In the genomic region with DNA sequence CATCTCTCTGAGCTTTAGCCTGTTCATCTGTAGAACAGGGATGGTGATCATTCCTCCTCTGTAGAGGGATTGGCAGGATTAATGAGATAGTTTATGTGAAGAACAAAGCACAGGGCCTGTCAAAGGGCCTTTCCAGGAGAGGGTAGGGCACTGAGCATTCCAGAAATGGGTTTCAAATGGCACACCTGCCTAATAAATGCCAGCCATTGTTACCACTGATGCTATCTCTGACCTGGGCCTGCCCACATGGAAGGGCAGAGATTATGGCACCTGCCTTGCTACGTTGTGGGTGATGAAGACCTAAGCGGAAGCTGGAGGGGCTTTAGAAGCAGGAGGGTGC, we compare ENCODE assay signal across 17 cellular contexts. TPM values are rescaled to one million over a fixed set of nuclear protein-coding genes. Genes with fewer than 3 reads are reported as not detected.
"Had no signal": no experiment of that assay in that cellular context is flagged by ENCODE, and none has a peak within 500 bp of the region (broad histone marks: within the 10 kb centered on the region; RNA-seq: fewer than 3 reads in every experiment).

No MANE protein-coding gene starts in this region.

- ATAC-seq: activated naive CD4-positive, alpha-beta T cell treated with anti-CD3 and anti-CD28 coated beads, Interleukin-2, amount 50 U/mL, for 72 hours; natural killer cell treated with Interleukin-12 subunit alpha and Interleukin-12 subunit beta and Interleukin-15 and Interleukin-18, amount 100 ng/mL, for 72 hours; stimulated activated naive CD8-positive, alpha-beta T cell treated with anti-CD3 and anti-CD28 coated beads, Interleukin-15, amount 100 ng/mL, for 72 hours had no signal

- DNase-seq: activated CD4-positive, alpha-beta T cell treated with anti-CD3 and anti-CD28 coated beads, Interleukin-2, amount 50 U/mL, for 1 hour; activated CD4-positive, CD25-positive, alpha-beta regulatory T cell; activated effector memory CD4-positive, alpha-beta T cell treated with Interleukin-2 at 50 U/mL for 16 hours; activated T-cell treated with anti-CD3 and anti-CD28 coated beads, Interleukin-2, amount 50 U/mL, for 1 hour; amygdala; dorsolateral prefrontal cortex; esophagus squamous epithelium; foreskin fibroblast; immature natural killer cell; occipital lobe; stimulated activated CD4-positive, alpha-beta T cell treated with anti-CD3 and anti-CD28 coated beads, Interleukin-4, amount 100 ng/mL, for 24 hours; stimulated activated naive CD8-positive, alpha-beta T cell treated with anti-CD3 and anti-CD28 coated beads, Interleukin-15, amount 100 ng/mL, for 72 hours; T-helper 2 cell had no signal

- H3K27me3 ChIP-seq: dorsolateral prefrontal cortex had no signal

- H3K4me3 ChIP-seq: dorsolateral prefrontal cortex, esophagus squamous epithelium had no signal

- H3K9me3 ChIP-seq: esophagus squamous epithelium had no signal

RNA-seq across cellular contexts. Expression of gene SPEG, which starts 33.1 kb away (rescaled TPM):
- polyA plus RNA-seq: immature natural killer cell had no signal

RNA-seq across cellular contexts. Expression of gene ASIC4, which starts 46.6 kb away (rescaled TPM):
- total RNA-seq: esophagus squamous epithelium, mucosa of gallbladder had no signal
- polyA plus RNA-seq: immature natural killer cell had no signal

RNA-seq across cellular contexts. Expression of gene DES, which starts 49.5 kb away (rescaled TPM):
- total RNA-seq: activated naive CD4-positive, alpha-beta T cell treated with anti-CD3 and anti-CD28 coated beads, Interleukin-2, amount 50 U/mL, for 72 hours; natural killer cell treated with Interleukin-12 subunit alpha and Interleukin-12 subunit beta and Interleukin-15 and Interleukin-18, amount 100 ng/mL, for 72 hours; progenitor cell of endocrine pancreas had no signal
- polyA plus RNA-seq: immature natural killer cell had no signal
